ENCODE assay signal across 28 cellular contexts in genomic region chr5:151656311-151656710, GRCh38.
"Had no signal": no experiment of that assay in that cellular context is flagged by ENCODE, and none has a peak within 500 bp of the region (broad histone marks: within the 10 kb centered on the region; RNA-seq: fewer than 3 reads in every experiment).

No MANE protein-coding gene starts in this region.

- H3K4me3 ChIP-seq: colonic mucosa, coronary artery, esophagus muscularis mucosa, esophagus squamous epithelium, gastrocnemius medialis, gastroesophageal sphincter, heart left ventricle, heart right ventricle had no signal

- H3K27ac Mint-ChIP-seq: effector memory CD8-positive, alpha-beta T cell; endodermal cell had no signal

- H3K9me3 Mint-ChIP-seq: dendritic cell treated with granulocyte-macrophage colony-stimulating factor and Interleukin-4, amounts not matched to agents 40 ng/mL and 50 ng/mL, for 4 days; effector memory CD8-positive, alpha-beta T cell; endodermal cell had no signal

- ATAC-seq: effector memory CD8-positive, alpha-beta T cell; esophagus mucosa; foreskin keratinocyte; gastrocnemius medialis; gastroesophageal sphincter; heart left ventricle; heart right ventricle had no signal

- H3K27me3 Mint-ChIP-seq: dendritic cell treated with granulocyte-macrophage colony-stimulating factor and Interleukin-4, amounts not matched to agents 40 ng/mL and 50 ng/mL, for 4 days had no signal

- H3K36me3 ChIP-seq: colonic mucosa, esophagus muscularis mucosa, esophagus squamous epithelium, gastrocnemius medialis, gastroesophageal sphincter had no signal

- H3K27ac ChIP-seq: colonic mucosa, coronary artery, epithelial cell of prostate, esophagus muscularis mucosa, esophagus squamous epithelium, foreskin keratinocyte, gastrocnemius medialis, gastroesophageal sphincter, heart left ventricle, heart right ventricle had no signal

- H3K27me3 ChIP-seq: colonic mucosa, esophagus muscularis mucosa, esophagus squamous epithelium, foreskin keratinocyte, gastrocnemius medialis, gastroesophageal sphincter, heart left ventricle, heart right ventricle had no signal

- FAIRE-seq: colon, endometrium, endothelial cell of umbilical vein, frontal cortex had no signal

- DNase-seq: colonic mucosa; cortex of kidney; dermis blood vessel endothelial cell; effector CD4-positive, alpha-beta T cell; effector CD8-positive, alpha-beta T cell; effector memory CD4-positive, alpha-beta T cell; effector memory CD8-positive, alpha-beta T cell; endodermal cell; erythroblast; esophagus squamous epithelium; foreskin fibroblast; foreskin keratinocyte; foreskin melanocyte; gastrocnemius medialis; glutamatergic neuron; head of caudate nucleus; heart left ventricle; heart right ventricle had no signal

- H3K9me3 ChIP-seq: colonic mucosa, esophagus muscularis mucosa, esophagus squamous epithelium, gastrocnemius medialis, gastroesophageal sphincter, heart left ventricle, heart right ventricle had no signal

- H3K4me1 ChIP-seq: colonic mucosa had no signal

- H3K4me3 Mint-ChIP-seq: dendritic cell treated with granulocyte-macrophage colony-stimulating factor and Interleukin-4, amounts not matched to agents 40 ng/mL and 50 ng/mL, for 4 days; effector memory CD8-positive, alpha-beta T cell; endodermal cell had no signal
